Comparison of ENCODE assay signal across 29 cellular contexts in the genomic region with DNA sequence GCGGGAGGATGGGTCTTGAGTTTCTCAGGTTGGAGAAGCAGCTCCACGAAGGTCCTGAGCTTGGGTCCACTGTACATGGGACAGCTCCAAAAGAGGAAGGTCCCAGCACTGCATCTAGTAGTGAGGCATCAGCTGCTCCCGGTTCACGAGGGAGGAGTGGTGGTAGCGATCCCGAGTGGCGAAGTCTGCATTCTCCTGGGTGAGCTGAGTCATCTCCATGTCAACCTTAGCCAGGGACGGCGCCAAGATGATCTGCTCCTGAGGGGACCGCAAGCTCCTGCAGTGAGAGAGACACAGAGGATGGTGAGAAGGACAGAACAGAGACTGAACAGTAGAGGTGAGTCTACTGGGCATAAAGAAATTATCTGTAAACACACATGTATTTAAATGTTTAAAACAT. TPM values are rescaled to one million over a fixed set of nuclear protein-coding genes. Genes with fewer than 3 reads are reported as not detected.
DNase-seq lines count a peak whose midpoint lies in the region; ATAC-seq and TF ChIP-seq lines count a peak whose summit lies in the region.
"Had no signal": no experiment of that assay in that cellular context is flagged by ENCODE, and none has a peak within 500 bp of the region (broad histone marks: within the 10 kb centered on the region; RNA-seq: fewer than 3 reads in every experiment).

No MANE protein-coding gene starts in this region.

- H3K27me3 ChIP-seq in SJSA1 (replicated peaks), result no peaks in the 10 kb centered on the region
- no peaks in the 10 kb centered on the region for H3K27me3 ChIP-seq in osteoblast (ENCODE audit: insufficient read depth, low read length)
- H3K27me3 ChIP-seq: gastroesophageal sphincter, left lung, vagina had no signal

- no peak for ATAC-seq in HG03460 (IDR thresholded peaks at IDR 0.05; ENCODE audit: unreplicated experiment)
- ATAC-seq: activated naive CD4-positive, alpha-beta T cell treated with anti-CD3 and anti-CD28 coated beads, Interleukin-2, amount 50 U/mL, for 72 hours; activated T-helper 17 cell treated with anti-CD3 and anti-CD28 coated beads, Interleukin-2, amount 50 U/mL, for 72 hours; esophagus mucosa; gastroesophageal sphincter; left lung; right cardiac atrium; stimulated activated naive B cell treated with anti-CD40 and anti-IgM and Interleukin-4, amounts not matched to agents 10 μg/mL and 1 μg/mL and 100 μg/mL, for 72 hours had no signal

- H2AFZ ChIP-seq in osteoblast (ENCODE audit: low read length), result no peak overlapping the region
- H2AFZ ChIP-seq: parathyroid adenoma had no signal

- DNase-seq in ELR (ENCODE audit: low read depth) (peak; percentile 33), SJSA1 (ENCODE audit: low read depth in 1 of 2, low spot score in 2 of 2) (peak; percentile 48 to 64), epithelial cell of esophagus (ENCODE audit: low read depth) (peak; percentile 18), osteoblast (ENCODE audit: insufficient read length, low spot score, missing footprints) (peak; percentile 31), NCI-H187 treated with DMSO at 0.1 percent for 48 hours (lab: John Stamatoyannopoulos, UW) (no peak), SW480 (ENCODE audit: low spot score) (no peak), NCI-H1092 (lab: John Stamatoyannopoulos, UW) (no peak)
- DNase-seq: activated CD4-positive, alpha-beta T cell treated with anti-CD3 and anti-CD28 coated beads, Interleukin-2, amount 50 U/mL, for 48 hours; activated CD8-positive, alpha-beta memory T cell treated with anti-CD3 and anti-CD28 coated beads, Interleukin-2, amount 50 U/mL, for 4 hours; cerebellar nuclear complex; effector CD8-positive, alpha-beta T cell; EL; left lung; NCI-H187; NCI-H226; NCI-H774; right cardiac atrium; SHP77; stimulated activated CD4-positive, alpha-beta T cell treated with anti-CD3 and anti-CD28 coated beads, Interleukin-4, amount 100 ng/mL, for 1 hour; stimulated activated naive B cell treated with anti-CD40 and anti-IgM and Interleukin-4, amounts not matched to agents 10 μg/mL and 1 μg/mL and 100 μg/mL, for 72 hours had no signal

- H3K4me1 ChIP-seq in SJSA1 (replicated peaks) (peaks cover 55% of the 10 kb centered on the region), osteoblast (ENCODE audit: insufficient read depth, low read length) (peaks cover 9% of the 10 kb centered on the region)
- H3K4me1 ChIP-seq: gastroesophageal sphincter, left lung, vagina had no signal

- no peak for TF ChIP-seq CTCF in epithelial cell of esophagus (IDR thresholded peaks at IDR 0.05; ENCODE audit: insufficient read depth, low read depth, low read length, missing control alignments)
- TF ChIP-seq CTCF in osteoblast (IDR thresholded peaks at IDR 0.05; ENCODE audit: extremely low read depth, low read depth, low read length), result no peak

- H3K4me2 ChIP-seq in osteoblast (ENCODE audit: insufficient read depth, low read length), result no peak overlapping the region
- H3K4me2 ChIP-seq: KMS-11 had no signal

- H3K27ac ChIP-seq in SJSA1 (no peak overlapping the region), osteoblast (ENCODE audit: low read depth, low read length) (no peak overlapping the region)
- H3K27ac ChIP-seq: C4-2B, gastroesophageal sphincter, KMS-11, left lung, parathyroid adenoma, vagina had no signal

- peaks cover 4% of the 10 kb centered on the region; the same call in 1 of the 2 replicates for H3K36me3 ChIP-seq in SJSA1
- no peaks in the 10 kb centered on the region for H3K36me3 ChIP-seq in osteoblast (ENCODE audit: insufficient read depth, low read length)
- H3K36me3 ChIP-seq: gastroesophageal sphincter, left lung, vagina had no signal

- H3K9me3 ChIP-seq in SJSA1 (replicated peaks) (peaks cover 3% of the 10 kb centered on the region; the same call in 1 of the 2 replicates), osteoblast (ENCODE audit: low read depth, low read length) (no peaks in the 10 kb centered on the region)
- H3K9me3 ChIP-seq: gastroesophageal sphincter, left lung, vagina had no signal

- no peaks in the 10 kb centered on the region for H3K79me2 ChIP-seq in osteoblast (ENCODE audit: insufficient read depth, low read length)
- H3K79me2 ChIP-seq: parathyroid adenoma had no signal

- H4K20me1 ChIP-seq in osteoblast (ENCODE audit: insufficient read depth, low read length), result no peaks in the 10 kb centered on the region

- no peak overlapping the region for H3K4me3 ChIP-seq in SJSA1
- no peak overlapping the region for H3K4me3 ChIP-seq in epithelial cell of esophagus (ENCODE audit: low read length)
- no peak overlapping the region for H3K4me3 ChIP-seq in osteoblast (ENCODE audit: insufficient read depth, low read length)
- H3K4me3 ChIP-seq: gastroesophageal sphincter, left lung, vagina had no signal

RNA-seq across cellular contexts. Expression of a gene that starts 28.0 kb away (rescaled TPM):
- total RNA-seq in SJSA1 (2014; rRNA removed; shearing (Covaris generic)), result 21.6 and 24.0 TPM in 2 replicates
- 114 and 117 TPM in 2 replicates for total RNA-seq in osteoblast

Comparison
In these comparisons a context has a peak if more than half of its experiments do, and no peak if none do; other contexts are left out.
1. DNase-seq: peak in ELR (single experiment), SJSA1 (2 of 2), epithelial cell of esophagus (single experiment) and osteoblast (single experiment); none in NCI-H187 treated with DMSO at 0.1 percent for 48 hours (single experiment), SW480 (single experiment) and NCI-H1092 (single experiment).